Comparison of ENCODE assay signal across 23 cellular contexts in the genomic region with DNA sequence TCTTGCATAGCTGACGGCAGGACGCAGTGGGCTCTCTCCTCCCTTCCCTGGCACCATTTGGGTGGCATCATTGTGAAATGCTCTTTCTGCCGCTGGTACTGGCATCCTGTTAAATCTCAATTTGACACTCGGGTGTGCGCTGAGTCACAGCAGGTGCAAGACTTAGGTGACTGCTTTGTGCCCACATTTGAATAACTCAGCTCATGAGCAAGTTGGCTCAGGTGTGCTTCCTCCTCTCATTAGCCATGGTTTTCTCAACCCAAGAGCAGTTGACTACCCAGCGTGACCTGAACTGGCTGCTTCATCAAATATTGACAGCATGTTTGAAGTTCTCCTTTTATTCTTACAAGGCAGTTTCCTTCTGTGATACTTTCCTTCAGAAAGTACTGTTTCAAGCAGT. TPM values are rescaled to one million over a fixed set of nuclear protein-coding genes. Genes with fewer than 3 reads are reported as not detected.
DNase-seq lines count a peak whose midpoint lies in the region; ATAC-seq and TF ChIP-seq lines count a peak whose summit lies in the region.
"Had no signal": no experiment of that assay in that cellular context is flagged by ENCODE, and none has a peak within 500 bp of the region (broad histone marks: within the 10 kb centered on the region; RNA-seq: fewer than 3 reads in every experiment).

No MANE protein-coding gene starts in this region.

- H3K27me3 ChIP-seq in foreskin keratinocyte, result peaks cover 2% of the 10 kb centered on the region
- H3K27me3 ChIP-seq: pancreas, tibial nerve had no signal

- no peak overlapping the region for H3K27ac Mint-ChIP-seq in activated T-cell treated with anti-CD3 and anti-CD28 coated beads, Interleukin-2, amount 50 U/mL, for 24 hours
- H3K27ac Mint-ChIP-seq: HFFc6, natural killer cell had no signal

- DNase-seq in COLO668 (lab: John Stamatoyannopoulos, UW; ENCODE audit: unreplicated experiment) (peak; percentile 55), G401 (ENCODE audit: low spot score) (peak; percentile 20), NCI-H526 (lab: John Stamatoyannopoulos, UW) (peak; percentile 59 to 66), foreskin keratinocyte (no peak), putamen (ENCODE audit: low spot score) (no peak)
- DNase-seq in activated CD4-positive, CD25-positive, alpha-beta regulatory T cell (lab: John Stamatoyannopoulos, UW), result no peak
- no peak for DNase-seq in effector CD8-positive, alpha-beta T cell (lab: John Stamatoyannopoulos, UW)
- no peak for DNase-seq in activated T-cell treated with anti-CD3 and anti-CD28 coated beads, Interleukin-2, amount 50 U/mL, for 24 hours
- DNase-seq: activated CD4-positive, alpha-beta T cell treated with anti-CD3 and anti-CD28 coated beads, Interleukin-2, amount 50 U/mL, for 1 hour; activated effector memory CD4-positive, alpha-beta T cell treated with anti-CD3 and anti-CD28 coated beads, Interleukin-2, amount 50 U/mL, for 16 hours; CD4-positive, CD25-positive, alpha-beta regulatory T cell; DMS 273 treated with DMSO at 0.1 percent for 48 hours; HFFc6; left colon; natural killer cell; NCI-H1436 treated with DMSO at 0.1 percent for 48 hours; NCI-H524 treated with DMSO at 0.1 percent for 48 hours; pancreas; PC-3; stimulated activated naive CD4-positive, alpha-beta T cell treated with Interleukin-2 at 50 U/mL for 16 hours had no signal

- H3K4me1 Mint-ChIP-seq in activated T-cell treated with anti-CD3 and anti-CD28 coated beads, Interleukin-2, amount 50 U/mL, for 24 hours (ENCODE audit: low read depth), result no peaks in the 10 kb centered on the region
- H3K4me1 Mint-ChIP-seq: natural killer cell had no signal

- ATAC-seq in foreskin keratinocyte, result peak; percentile 38
- ATAC-seq: left colon, natural killer cell, pancreas, PC-3 had no signal

- H3K27me3 Mint-ChIP-seq in activated T-cell treated with anti-CD3 and anti-CD28 coated beads, Interleukin-2, amount 50 U/mL, for 24 hours, result peaks cover 8% of the 10 kb centered on the region

- in situ Hi-C loops in G401 (cut with HindIII; ENCODE audit: low sequenced_read_pairs), result no loop called here

- H3K4me3 Mint-ChIP-seq in activated T-cell treated with anti-CD3 and anti-CD28 coated beads, Interleukin-2, amount 50 U/mL, for 24 hours, result no peak overlapping the region
- H3K4me3 Mint-ChIP-seq: CD4-positive, CD25-positive, alpha-beta regulatory T cell; HFFc6; natural killer cell had no signal

- TF ChIP-seq CTCF in foreskin keratinocyte (conservative IDR thresholded peaks at IDR 0.05), result no peak

- no peaks in the 10 kb centered on the region for H3K4me1 ChIP-seq in foreskin keratinocyte
- H3K4me1 ChIP-seq: pancreas, tibial nerve had no signal

- H3K36me3 Mint-ChIP-seq in activated T-cell treated with anti-CD3 and anti-CD28 coated beads, Interleukin-2, amount 50 U/mL, for 24 hours (ENCODE audit: low read depth), result no peaks in the 10 kb centered on the region
- H3K36me3 Mint-ChIP-seq: CD4-positive, CD25-positive, alpha-beta regulatory T cell; natural killer cell had no signal

- H3K9me3 Mint-ChIP-seq in activated T-cell treated with anti-CD3 and anti-CD28 coated beads, Interleukin-2, amount 50 U/mL, for 24 hours, result no peaks in the 10 kb centered on the region
- H3K9me3 Mint-ChIP-seq: HFFc6, natural killer cell had no signal

- H3K27ac ChIP-seq in foreskin keratinocyte, result no peak overlapping the region
- H3K27ac ChIP-seq: coronary artery, HL-60, pancreas, tibial nerve had no signal

RNA-seq across cellular contexts. Expression of a gene that starts 24.6 kb away (rescaled TPM):
- total RNA-seq in G401 (2014; rRNA removed; shearing (Covaris generic)), result 211 and 236 TPM in 2 replicates
- 22.1 and 28.6 TPM in 2 replicates for total RNA-seq in foreskin keratinocyte
- 15.3 and 16.5 TPM in 2 replicates for polyA plus RNA-seq in foreskin keratinocyte

Comparison
In these comparisons a context has a peak if more than half of its experiments do, and no peak if none do; other contexts are left out.
1. DNase-seq: peak in COLO668 (single experiment), G401 (single experiment) and NCI-H526 (2 of 2); none in foreskin keratinocyte (0 of 2), activated CD4-positive, CD25-positive, alpha-beta regulatory T cell (0 of 4), effector CD8-positive, alpha-beta T cell (single experiment), putamen (single experiment) and activated T-cell treated with anti-CD3 and anti-CD28 coated beads, Interleukin-2, amount 50 U/mL, for 24 hours (single experiment).